In genomic region chr17:14427914-14428639, GRCh38 we compare ENCODE assay signal across 8 cellular contexts.
DNase-seq lines count a peak whose midpoint lies in the region; ATAC-seq and TF ChIP-seq lines count a peak whose summit lies in the region.

No MANE protein-coding gene starts in this region.

- TF ChIP-seq CTCF in right atrium auricular region (IDR thresholded peaks at IDR 0.05) = no peak

- peak; percentile 33 for DNase-seq in activated T-cell treated with anti-CD3 and anti-CD28 coated beads for 4 hours
- DNase-seq in stimulated activated CD4-positive, alpha-beta T cell treated with anti-CD3 and anti-CD28 coated beads, Interleukin-1b, Interleukin-23, amount 100 ng/mL, for 1 hour (ENCODE audit: low read depth in 2 of 2) = peak; percentile 2
- DNase-seq in amygdala (lab: John Stamatoyannopoulos, UW) = no peak
- no peak for DNase-seq in NCI-H1436 (lab: John Stamatoyannopoulos, UW)
- DNase-seq in right atrium auricular region (ENCODE audit: low spot score) = no peak
- no peak for DNase-seq in NCI-H524 treated with DMSO at 0.1 percent for 48 hours (lab: John Stamatoyannopoulos, UW)

- no peak overlapping the region for H3K27ac ChIP-seq in right atrium auricular region

- no peaks in the 10 kb centered on the region for H3K36me3 ChIP-seq in right atrium auricular region

- ATAC-seq in GM18520 (IDR thresholded peaks at IDR 0.05; ENCODE audit: unreplicated experiment) (peak; percentile 93), HG03342 (IDR thresholded peaks at IDR 0.05; ENCODE audit: unreplicated experiment) (peak; percentile 53)

- no peaks in the 10 kb centered on the region for H3K9me3 ChIP-seq in right atrium auricular region

- H3K4me1 ChIP-seq in right atrium auricular region = no peaks in the 10 kb centered on the region

- H3K4me3 ChIP-seq in right atrium auricular region = no peak overlapping the region

- H3K27me3 ChIP-seq in right atrium auricular region = no peaks in the 10 kb centered on the region

Comparison
In these comparisons a context has a peak if more than half of its experiments do, and no peak if none do; other contexts are left out.
1. DNase-seq: peak in activated T-cell treated with anti-CD3 and anti-CD28 coated beads for 4 hours (single experiment) and stimulated activated CD4-positive, alpha-beta T cell treated with anti-CD3 and anti-CD28 coated beads, Interleukin-1b, Interleukin-23, amount 100 ng/mL, for 1 hour (2 of 2); none in amygdala (0 of 56), NCI-H1436 (single experiment), right atrium auricular region (single experiment) and NCI-H524 treated with DMSO at 0.1 percent for 48 hours (single experiment).